24 cellular contexts compared by ENCODE assay signal in the genomic region with DNA sequence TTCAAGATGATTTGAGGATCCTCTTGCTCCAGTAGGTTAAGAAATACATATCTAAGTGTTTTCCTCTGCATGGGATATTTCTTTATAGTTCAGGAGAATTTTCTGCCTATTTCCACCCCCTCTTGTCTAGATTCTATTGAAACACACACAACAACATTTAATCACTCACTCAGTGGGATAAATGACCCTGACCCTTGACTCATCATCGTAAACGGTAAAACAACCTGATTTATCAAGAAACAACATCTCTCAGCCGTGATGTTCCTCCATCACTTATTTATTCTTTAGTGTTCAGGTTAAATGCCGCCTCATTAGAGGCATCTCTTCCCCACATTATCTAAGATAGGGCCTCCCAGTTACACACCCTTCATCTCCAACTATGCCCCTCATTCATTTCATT.
"Had no signal": no experiment of that assay in that cellular context is flagged by ENCODE, and none has a peak within 500 bp of the region (broad histone marks: within the 10 kb centered on the region; RNA-seq: fewer than 3 reads in every experiment).

No MANE protein-coding gene starts in this region.

- H3K4me3 ChIP-seq: ovary, psoas muscle, right lobe of liver, sigmoid colon, stomach, thoracic aorta, thyroid gland, tibial nerve, upper lobe of left lung, vagina had no signal

- H3K36me3 ChIP-seq: neutrophil, ovary, right lobe of liver, sigmoid colon, stomach, thoracic aorta, thyroid gland, tibial nerve, upper lobe of left lung, vagina had no signal

- H3K9me3 ChIP-seq: neutrophil, ovary, psoas muscle, right lobe of liver, sigmoid colon, stomach, thoracic aorta, thyroid gland, tibial nerve, upper lobe of left lung, vagina had no signal

- H3K4me1 ChIP-seq: parathyroid adenoma, psoas muscle, right lobe of liver, thyroid gland, tibial nerve, upper lobe of left lung had no signal

- H3K27ac ChIP-seq: neutrophil, parathyroid adenoma, psoas muscle, right lobe of liver, sigmoid colon, stomach, thoracic aorta, thyroid gland, tibial nerve, upper lobe of left lung, vagina had no signal

- H3K27me3 ChIP-seq: neutrophil, ovary, right lobe of liver, sigmoid colon, stomach, thyroid gland, tibial nerve, upper lobe of left lung, vagina had no signal

- DNase-seq: nephron progenitor cell; nucleus accumbens; ovary; posterior cingulate gyrus; psoas muscle; right cardiac atrium; right lobe of liver; sigmoid colon; small intestine; stimulated activated CD4-positive, alpha-beta T cell treated with anti-CD3 and anti-CD28 coated beads, Interleukin-15, amount 100 ng/mL, for 24 hours; stimulated activated CD4-positive, alpha-beta T cell treated with anti-CD3 and anti-CD28 coated beads, Interleukin-2, amount 100 ng/mL, for 24 hours; stimulated activated CD4-positive, alpha-beta T cell treated with anti-CD3 and anti-CD28 coated beads, Interleukin-2, amount 100 ng/mL, for 48 hours; stimulated activated CD4-positive, alpha-beta T cell treated with anti-CD3 and anti-CD28 coated beads, Interleukin-4, amount 100 ng/mL, for 24 hours; stimulated activated naive B cell treated with anti-CD40 and anti-IgM and Interleukin-4, amounts not matched to agents 10 μg/mL and 1 μg/mL and 100 μg/mL, for 72 hours; stimulated activated naive CD4-positive, alpha-beta T cell treated with Interleukin-2 at 50 U/mL for 16 hours; stomach; thyroid gland; trophoblast cell; upper lobe of left lung had no signal
